ENCODE assay signal across 19 cellular contexts in genomic region chr10:93577565-93577964, GRCh38. TPM values are rescaled to one million over a fixed set of nuclear protein-coding genes. Genes with fewer than 3 reads are reported as not detected.
A peak's percentile ranks its signal among the peaks of the same experiment; 100 is the strongest.
DNase-seq lines count a peak whose midpoint lies in the region; ATAC-seq, FAIRE-seq and TF ChIP-seq lines count a peak whose summit lies in the region.
"Had no signal": no experiment of that assay in that cellular context is flagged by ENCODE, and none has a peak within 500 bp of the region (broad histone marks: within the 10 kb centered on the region; RNA-seq: fewer than 3 reads in every experiment).

No MANE protein-coding gene starts in this region.

- H3K9me3 ChIP-seq in Panc1 (ENCODE audit: control insufficient read depth, insufficient read depth, low read depth, low read length) = peaks cover 6% of the 10 kb centered on the region; the same call in 1 of the 2 replicates
- H3K9me3 ChIP-seq in SJCRH30 (replicated peaks) = no peaks in the 10 kb centered on the region

- intact Hi-C loops in Calu3 (cut with micrococcal nuclease; ENCODE audit: unreplicated experiment) = no loop called here
- intact Hi-C loops in Panc1 (cut with micrococcal nuclease; ENCODE audit: unreplicated experiment) = no loop called here
- intact Hi-C loops in left colon (cut with DNase I, micrococcal nuclease) = no loop called here

- H3K4me1 ChIP-seq in Panc1 (ENCODE audit: control insufficient read depth, insufficient read depth, low read length) (peaks cover 25% of the 10 kb centered on the region), SJCRH30 (no peaks in the 10 kb centered on the region)

- no peaks in the 10 kb centered on the region for H3K27me3 Mint-ChIP-seq in Calu3 (ENCODE audit: unreplicated experiment)

- H3K27ac Mint-ChIP-seq in Calu3 (ENCODE audit: unreplicated experiment) = peak overlapping the region; percentile 50
- H3K27ac Mint-ChIP-seq: CD8-positive, alpha-beta memory T cell; GM23338; H9 had no signal

- no peak overlapping the region for H3K4me3 ChIP-seq in Panc1 (ENCODE audit: low read depth in 2 of 2, low read length in 2 of 2)
- no peak overlapping the region for H3K4me3 ChIP-seq in SJCRH30
- H3K4me3 ChIP-seq: GM12878, GM23338 had no signal

- no peak overlapping the region for H3K4me3 Mint-ChIP-seq in Calu3 (ENCODE audit: low read depth, unreplicated experiment)
- H3K4me3 Mint-ChIP-seq: CD8-positive, alpha-beta memory T cell; GM23338; H9 had no signal

- peaks cover 3% of the 10 kb centered on the region for H3K9me3 Mint-ChIP-seq in Calu3 (ENCODE audit: low read depth, unreplicated experiment)
- H3K9me3 Mint-ChIP-seq: GM23338, H9 had no signal

- no peak for ATAC-seq in Panc1
- ATAC-seq in left colon = peak; percentile 10
- ATAC-seq in HG03354 (IDR thresholded peaks at IDR 0.05; ENCODE audit: poor library complexity, severe bottlenecking, unreplicated experiment) = no peak
- no peak for ATAC-seq in left lobe of liver
- ATAC-seq: GM12878, GM23338, HepG2 had no signal

- TF ChIP-seq POLR2A in H54 (IDR thresholded peaks at IDR 0.05; ENCODE audit: low read depth, low read length) = no peak

- POLR2A ChIA-PET in Panc1 (lab: Charles Lee) = interaction anchor here (0.6 kb wide), 1 partner anchor 1830 kb away, joined by 3 read pairs; no protein-coding TSS in a partner anchor

- H3K36me3 ChIP-seq in Panc1 (ENCODE audit: control insufficient read depth, insufficient read depth, low read length) = no peaks in the 10 kb centered on the region
- H3K36me3 ChIP-seq in SJCRH30 = no peaks in the 10 kb centered on the region

- TF ChIP-seq CTCF in Calu3 (IDR thresholded peaks at IDR 0.05; ENCODE audit: unreplicated experiment) (no peak), Panc1 (IDR thresholded peaks at IDR 0.05) (no peak)

- no peak for DNase-seq in Calu3
- DNase-seq in Panc1 (ENCODE audit: low read depth, low spot score) = no peak
- DNase-seq in left colon = no peak
- DNase-seq in left lobe of liver (ENCODE audit: low spot score) = no peak
- no peak for DNase-seq in SJCRH30
- DNase-seq in H54 (ENCODE audit: insufficient read length, low spot score) = no peak
- DNase-seq: CD8-positive, alpha-beta memory T cell; DMS 273 treated with DMSO at 0.1 percent for 48 hours; DMS79; H9 had no signal

- peak overlapping the region; percentile 12; the same call in 1 of the 2 replicates for H3K27ac ChIP-seq in Panc1 (ENCODE audit: low read length)
- no peak overlapping the region for H3K27ac ChIP-seq in SJCRH30

- BruUV-seq in Calu3 (replicated peaks; lab: Mats Ljungman, UMichigan) (no TSS peak), Panc1 (replicated peaks; lab: Mats Ljungman, UMichigan) (no TSS peak)

- H3K4me1 Mint-ChIP-seq in Calu3 (ENCODE audit: low read depth, unreplicated experiment) = peaks cover 75% of the 10 kb centered on the region
- H3K4me1 Mint-ChIP-seq: GM23338 had no signal

- FAIRE-seq in H54 (lab: Jason Lieb, UNC) = no peak
- FAIRE-seq: A204.1, GM12878, GM18507, HepG2, HTR-8/SVneo had no signal

- in situ Hi-C loops in Panc1 (cut with HindIII; ENCODE audit: low pct_unique_long_range_greater_than_20kb, low sequenced_read_pairs) = no loop called here

- no peaks in the 10 kb centered on the region for H3K36me3 Mint-ChIP-seq in Calu3 (ENCODE audit: insufficient read depth, unreplicated experiment)

- H3K27me3 ChIP-seq in Panc1 (ENCODE audit: control insufficient read depth, insufficient read depth, low read length) (no peaks in the 10 kb centered on the region), SJCRH30 (no peaks in the 10 kb centered on the region)

- CTCF ChIA-PET in Calu3 (lab: Charles Lee) (no interaction called here), Panc1 (lab: Charles Lee) (interaction anchor here (0.7 kb wide), 1 partner anchor 388 kb away, joined by 3 read pairs; no protein-coding TSS in a partner anchor)

RNA-seq across cellular contexts. Expression of gene FFAR4, which starts 11.1 kb away (rescaled TPM):
- total RNA-seq in Calu3 (2022) (0.61 and 0.97 TPM in 2 replicates), Panc1 (2021; ENCODE audit: unreplicated experiment) (0.92 TPM), left colon (10 to 100 TPM; 36.9 to 44.4 TPM), left lobe of liver (0.25 TPM)
- 8.2 TPM for polyA plus RNA-seq in Panc1 (2012; ENCODE audit: insufficient read length)
- not detected in 2 replicates for total RNA-seq in SJCRH30 (2014; rRNA removed; shearing (Covaris generic))
- total RNA-seq: CD8-positive, alpha-beta memory T cell; G401; GM12878; GM23338; H9; HepG2 had no signal
- polyA plus RNA-seq: BJ; CD8-positive, alpha-beta memory T cell; GM12878 had no signal

RNA-seq across cellular contexts. Expression of gene RBP4, which starts 23.5 kb away (rescaled TPM):
- total RNA-seq in Calu3 (2022) (1.5 and 2.6 TPM in 2 replicates), Panc1 (2021; ENCODE audit: unreplicated experiment) (6.9 TPM), left colon (10 to 100 TPM in 1 of 2 donors, 1 to 10 TPM in 1; 8.3 to 10.1 TPM), left lobe of liver (6,485 TPM)
- 12.6 TPM for polyA plus RNA-seq in Panc1 (2012; ENCODE audit: insufficient read length)
- not detected in 2 replicates for total RNA-seq in SJCRH30 (2014; rRNA removed; shearing (Covaris generic))
- total RNA-seq: CD8-positive, alpha-beta memory T cell; G401; H9 had no signal
- polyA plus RNA-seq: CD8-positive, alpha-beta memory T cell; GM12878 had no signal

RNA-seq across cellular contexts. Expression of gene PDE6C, which starts 34.8 kb away (rescaled TPM):
- total RNA-seq in Calu3 (2022) (not detected in 2 replicates), Panc1 (2021; ENCODE audit: unreplicated experiment) (not detected), left colon (not detected), left lobe of liver (not detected)
- polyA plus RNA-seq in Panc1 (2012; ENCODE audit: insufficient read length) = not detected
- not detected in 2 replicates for total RNA-seq in SJCRH30 (2014; rRNA removed; shearing (Covaris generic))
- total RNA-seq: CD8-positive, alpha-beta memory T cell; G401; GM12878; GM23338; H9 had no signal
- polyA plus RNA-seq: BJ; CD8-positive, alpha-beta memory T cell; GM12878; HepG2 had no signal

Comparison
In these comparisons a context has a peak if more than half of its experiments do, and no peak if none do; other contexts are left out.
1. RNA of gene FFAR4, which starts 11.1 kb away (total RNA-seq): 36.9 to 44.4 TPM in left colon; 0.61 to 0.97 TPM in Calu3, 0.92 TPM in Panc1 (single experiment), 0.25 TPM in left lobe of liver (single experiment) and not detected in SJCRH30; every median in the first group is over 10 times any median in the second.
2. RNA of gene RBP4, which starts 23.5 kb away (total RNA-seq): 6,485 TPM in left lobe of liver (single experiment); 8.3 to 10.1 TPM in left colon, 6.9 TPM in Panc1 (single experiment), 1.5 to 2.6 TPM in Calu3 and not detected in SJCRH30; every median in the first group is over 100 times any median in the second.